ENCODE assay signal across 1 cellular context in the genomic region with DNA sequence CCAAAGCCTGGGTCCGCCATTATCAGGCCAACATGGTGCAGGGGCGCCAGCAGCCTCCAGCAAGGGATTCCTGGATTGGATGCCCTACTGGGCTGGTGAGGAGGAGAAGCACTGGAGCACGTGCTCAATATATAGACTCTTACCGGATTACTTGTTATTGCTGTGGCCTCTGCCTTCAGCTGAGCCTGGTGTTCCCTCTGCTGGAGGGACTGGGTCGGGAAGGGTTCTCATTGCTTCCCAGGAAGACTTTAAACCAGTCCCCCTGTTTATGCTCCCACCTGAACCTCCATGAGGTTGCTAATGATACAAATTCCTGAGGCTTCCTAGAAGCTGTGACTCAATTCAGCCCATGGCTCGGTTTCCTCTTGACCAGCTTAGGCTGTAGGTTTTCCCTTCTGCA.
TF ChIP-seq lines count a peak whose summit lies in the region.

No MANE protein-coding gene starts in this region.

TF ChIP-seq in HCT116, 20 proteins besides CTCF, POLR2A, EP300 and RAD21 (continued from another document):
- TF ChIP-seq, protein P1, sequence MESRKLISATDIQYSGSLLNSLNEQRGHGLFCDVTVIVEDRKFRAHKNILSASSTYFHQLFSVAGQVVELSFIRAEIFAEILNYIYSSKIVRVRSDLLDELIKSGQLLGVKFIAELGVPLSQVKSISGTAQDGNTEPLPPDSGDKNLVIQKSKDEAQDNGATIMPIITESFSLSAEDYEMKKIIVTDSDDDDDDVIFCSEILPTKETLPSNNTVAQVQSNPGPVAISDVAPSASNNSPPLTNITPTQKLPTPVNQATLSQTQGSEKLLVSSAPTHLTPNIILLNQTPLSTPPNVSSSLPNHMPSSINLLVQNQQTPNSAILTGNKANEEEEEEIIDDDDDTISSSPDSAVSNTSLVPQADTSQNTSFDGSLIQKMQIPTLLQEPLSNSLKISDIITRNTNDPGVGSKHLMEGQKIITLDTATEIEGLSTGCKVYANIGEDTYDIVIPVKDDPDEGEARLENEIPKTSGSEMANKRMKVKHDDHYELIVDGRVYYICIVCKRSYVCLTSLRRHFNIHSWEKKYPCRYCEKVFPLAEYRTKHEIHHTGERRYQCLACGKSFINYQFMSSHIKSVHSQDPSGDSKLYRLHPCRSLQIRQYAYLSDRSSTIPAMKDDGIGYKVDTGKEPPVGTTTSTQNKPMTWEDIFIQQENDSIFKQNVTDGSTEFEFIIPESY (IDR thresholded peaks at IDR 0.05; ENCODE audit: extremely low read depth, insufficient replicate concordance, low read length): no peak
- TF ChIP-seq YY1 (IDR thresholded peaks at IDR 0.05; ENCODE audit: extremely low read depth, insufficient replicate concordance, low read depth, low read length): no peak
- TF ChIP-seq CBX3 (IDR thresholded peaks at IDR 0.05; ENCODE audit: low read depth): no peak
- TF ChIP-seq, protein P2, sequence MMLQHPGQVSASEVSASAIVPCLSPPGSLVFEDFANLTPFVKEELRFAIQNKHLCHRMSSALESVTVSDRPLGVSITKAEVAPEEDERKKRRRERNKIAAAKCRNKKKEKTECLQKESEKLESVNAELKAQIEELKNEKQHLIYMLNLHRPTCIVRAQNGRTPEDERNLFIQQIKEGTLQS (IDR thresholded peaks at IDR 0.05): no peak
- TF ChIP-seq EGR1 (IDR thresholded peaks at IDR 0.05; ENCODE audit: low read depth): no peak
- no peak for TF ChIP-seq SRF (IDR thresholded peaks at IDR 0.05; ENCODE audit: low read depth)
- TF ChIP-seq CEBPB (IDR thresholded peaks at IDR 0.05; ENCODE audit: low read depth): no peak
- no peak for TF ChIP-seq EZH2 (IDR thresholded peaks at IDR 0.05)
- no peak for TF ChIP-seq JUND (IDR thresholded peaks at IDR 0.05)
- TF ChIP-seq ZNF274 (IDR thresholded peaks at IDR 0.05; ENCODE audit: low read depth, low read length): no peak
- no peak for TF ChIP-seq ZFX (IDR thresholded peaks at IDR 0.05)
TF ChIP-seq in HCT116: peak in this region for 0.
